ENCODE assay signal across 25 cellular contexts in genomic region chr20:38745757-38746156, GRCh38. TPM values are rescaled to one million over a fixed set of nuclear protein-coding genes. Genes with fewer than 3 reads are reported as not detected.
DNase-seq lines count a peak whose midpoint lies in the region; ATAC-seq, FAIRE-seq and TF ChIP-seq lines count a peak whose summit lies in the region.
"Had no signal": no experiment of that assay in that cellular context is flagged by ENCODE, and none has a peak within 500 bp of the region (broad histone marks: within the 10 kb centered on the region; RNA-seq: fewer than 3 reads in every experiment).

No MANE protein-coding gene starts in this region.

- no peak for TF ChIP-seq CTCF in A549 (IDR thresholded peaks at IDR 0.05)
- no peak for TF ChIP-seq CTCF in WTC11 (IDR thresholded peaks at IDR 0.05)
- TF ChIP-seq CTCF in nephron (IDR thresholded peaks at IDR 0.05; ENCODE audit: unreplicated experiment in 3 of 3): no peak

- 84% methylated on average over 2 of the region's 2 CpGs for WGBS in A549 (ENCODE audit: missing lambda C conversion rate)

- no peak overlapping the region for H3K27ac ChIP-seq in A549
- H3K27ac ChIP-seq: BLaER1 had no signal

- H3K4me3 ChIP-seq in A549: no peak overlapping the region
- H3K4me3 ChIP-seq: BLaER1 had no signal

- CTCF ChIA-PET in A549 (lab: Yijun Ruan, JAX) (interaction anchor here (16.3 kb wide), 1 partner anchor 100 kb away, joined by 253 read pairs; no protein-coding TSS in a partner anchor), WTC11 (lab: Charles Lee) (interaction anchor here (1.4 to 7.4 kb wide), 2 partner anchors 15 to 20 kb away, joined by 5 to 127 read pairs; partner anchors contain the start of gene SLC32A1)

- FAIRE-seq in A549 (lab: Jason Lieb, UNC): no peak

- peaks cover 14% of the 10 kb centered on the region for H3K4me1 Mint-ChIP-seq in WTC11
- peaks cover 6% of the 10 kb centered on the region for H3K4me1 Mint-ChIP-seq in nephron

- H3K4me3 Mint-ChIP-seq in WTC11 (no peak overlapping the region), nephron (peak overlapping the region in 2 of 3 experiments; percentile 64 to 65)
- H3K4me3 Mint-ChIP-seq: T-cell had no signal

- no peak for ATAC-seq in A549
- no peak for ATAC-seq in WTC11
- no peak for ATAC-seq in GM19452 (IDR thresholded peaks at IDR 0.05; ENCODE audit: unreplicated experiment)
- ATAC-seq: Panc1, T-cell had no signal

- POLR2A ChIA-PET in A549 (lab: Yijun Ruan, JAX): no interaction called here
- POLR2A ChIA-PET in WTC11 (lab: Charles Lee): no interaction called here

- TF ChIP-seq EP300 in A549 (IDR thresholded peaks at IDR 0.05) (no peak), Ishikawa (IDR thresholded peaks at IDR 0.05; ENCODE audit: borderline replicate concordance) (no peak)

- TF ChIP-seq POLR2A in A549 (IDR thresholded peaks at IDR 0.05; ENCODE audit: low read length): no peak

- H3K4me1 ChIP-seq in A549: peaks cover 11% of the 10 kb centered on the region; the same call in 2 of the 3 replicates

- no peaks in the 10 kb centered on the region for H3K9me3 Mint-ChIP-seq in WTC11
- no peaks in the 10 kb centered on the region for H3K9me3 Mint-ChIP-seq in nephron
- H3K9me3 Mint-ChIP-seq: CD4-positive, CD25-positive, alpha-beta regulatory T cell; IgD-negative memory B cell; T-cell had no signal

- peaks cover 2% of the 10 kb centered on the region; the same call in 1 of the 2 replicates for H3K36me3 Mint-ChIP-seq in WTC11
- peaks cover 4% of the 10 kb centered on the region for H3K36me3 Mint-ChIP-seq in nephron (ENCODE audit: low read depth)
- H3K36me3 Mint-ChIP-seq: IgD-negative memory B cell had no signal

- DNase-seq in A549 (ENCODE audit: low read depth in 1 of 2, low spot score in 1 of 2): peak in 1 of 2 experiments; percentile 13
- no peak for DNase-seq in WTC11 (ENCODE audit: low spot score)
- DNase-seq in NCI-H2227 (lab: John Stamatoyannopoulos, UW; ENCODE audit: unreplicated experiment): no peak
- DNase-seq in NCI-H1930 (lab: John Stamatoyannopoulos, UW): no peak
- DNase-seq: 8988T; CD4-positive, CD25-positive, alpha-beta regulatory T cell; DMS53; GOT3; HCEC 1CT; NCI-H2029 treated with DMSO at 0.1 percent for 48 hours; NCI-H2227 treated with DMSO at 0.1 percent for 48 hours; NCI-H526 treated with DMSO at 0.1 percent for 48 hours; SK-N-SH; T-cell had no signal

- H3K27me3 Mint-ChIP-seq in WTC11 (ENCODE audit: low read depth) (peaks cover 56% of the 10 kb centered on the region), nephron (ENCODE audit: low read depth) (peaks cover 41% of the 10 kb centered on the region)

- H3K9me3 ChIP-seq in A549: no peaks in the 10 kb centered on the region
- H3K9me3 ChIP-seq: BLaER1, SK-N-SH had no signal

- H3K27ac Mint-ChIP-seq in WTC11 (no peak overlapping the region), nephron (no peak overlapping the region)
- H3K27ac Mint-ChIP-seq: CD4-positive, CD25-positive, alpha-beta regulatory T cell; T-cell had no signal

- TF ChIP-seq RAD21 in A549 (conservative IDR thresholded peaks at IDR 0.05 in 1 of 2, IDR thresholded peaks at IDR 0.05 in 1 of 2) (no peak), Ishikawa (IDR thresholded peaks at IDR 0.05; ENCODE audit: low read depth) (no peak)

- no peak overlapping the region for H3K4me2 ChIP-seq in A549
- H3K4me2 ChIP-seq: BLaER1, SK-N-SH had no signal

TF ChIP-seq in A549, 52 proteins besides CTCF, POLR2A, EP300 and RAD21:
- TF ChIP-seq PBX3 (IDR thresholded peaks at IDR 0.05) (no peak), NR3C1 (IDR thresholded peaks at IDR 0.05) (no peak), USF2 (IDR thresholded peaks at IDR 0.05) (peak; percentile 50), CBX2 (IDR thresholded peaks at IDR 0.05; ENCODE audit: borderline replicate concordance, low read depth) (no peak)

TF ChIP-seq in Ishikawa, 13 proteins besides CTCF, POLR2A, EP300 and RAD21:
- no peak for TF ChIP-seq CREB1 (IDR thresholded peaks at IDR 0.05; ENCODE audit: low read depth)
- peak; percentile 75 for TF ChIP-seq USF1 (IDR thresholded peaks at IDR 0.05)

TF ChIP-seq in WTC11, 78 proteins besides CTCF, POLR2A, EP300 and RAD21:
- peak; percentile 56 for TF ChIP-seq USF2 (CRISPR knock-in tag; IDR thresholded peaks at IDR 0.05)
- TF ChIP-seq NR2C2 (CRISPR knock-in tag; IDR thresholded peaks at IDR 0.05): no peak
TF ChIP-seq in WTC11: peak in this region for 1.

RNA-seq across cellular contexts. Expression of gene ACTR5, which starts 2.5 kb away (rescaled TPM):
- polyA plus RNA-seq in A549 (2011; rRNA removed) (11.9 and 13.4 TPM in 2 replicates), A549 (2017; fragmentation: RNase III; extraction: RNeasy Plus Mini Kit Qiagen cat#74134 plus additional on column Dnase treatment) (7.7 to 9.3 TPM (median 8.8 TPM) in 3 replicates)
- 10.2 and 11.2 TPM in 2 replicates for polyA plus RNA-seq in A549 (2012; cell fraction: cytosol; rRNA removed)
- 19.4 and 21.0 TPM in 2 replicates for polyA plus RNA-seq in A549 (2012; cell fraction: nucleus; rRNA removed)
- polyA minus RNA-seq in A549 (2011; rRNA and poly(A)+ RNA removed): 9.3 and 11.0 TPM in 2 replicates
- total RNA-seq in WTC11 (2021): 9.8 to 12.0 TPM (median 11.5 TPM) in 3 replicates

RNA-seq across cellular contexts. Expression of gene SLC32A1, which starts 21.5 kb away (rescaled TPM):
- polyA plus RNA-seq in A549 (2011; rRNA removed) (not detected in 2 replicates), A549 (2017; fragmentation: RNase III; extraction: RNeasy Plus Mini Kit Qiagen cat#74134 plus additional on column Dnase treatment) (not detected in 3 replicates)
- not detected in 2 replicates for polyA plus RNA-seq in A549 (2012; cell fraction: cytosol; rRNA removed)
- not detected in 2 replicates for polyA plus RNA-seq in A549 (2012; cell fraction: nucleus; rRNA removed)
- polyA minus RNA-seq in A549 (2011; rRNA and poly(A)+ RNA removed): not detected in 2 replicates
- total RNA-seq in WTC11 (2021): 0.09 to 0.37 TPM (median 0.25 TPM) in 3 replicates
- total RNA-seq: CD4-positive, CD25-positive, alpha-beta regulatory T cell; Daoy; G401; LHCN-M2; MCF 10A; NCI-H460; T-cell had no signal
- polyA plus RNA-seq: CD4-positive, CD25-positive, alpha-beta regulatory T cell; IgD-negative memory B cell; SK-N-SH had no signal

RNA-seq across cellular contexts. Expression of gene PPP1R16B, which starts 59.7 kb away (rescaled TPM):
- 0.17 and 0.28 TPM in 2 replicates for polyA plus RNA-seq in A549 (2011; rRNA removed)
- 0.06 and 0.07 TPM in 2 replicates for polyA plus RNA-seq in A549 (2012; cell fraction: cytosol; rRNA removed)
- polyA plus RNA-seq in A549 (2012; cell fraction: nucleus; rRNA removed): 0.09 and 0.11 TPM in 2 replicates
- polyA plus RNA-seq in A549 (2017; fragmentation: RNase III; extraction: RNeasy Plus Mini Kit Qiagen cat#74134 plus additional on column Dnase treatment): 0.14 to 0.31 TPM (median 0.29 TPM) in 3 replicates
- polyA minus RNA-seq in A549 (2011; rRNA and poly(A)+ RNA removed): 0.39 and 0.62 TPM in 2 replicates
- total RNA-seq in WTC11 (2021): 8.1 to 12.0 TPM (median 8.2 TPM) in 3 replicates
- total RNA-seq: G401, LHCN-M2, MCF 10A had no signal

Comparison
In these comparisons a context has a peak if more than half of its experiments do, and no peak if none do; other contexts are left out.
1. Of the 8 proteins assayed by ChIP-seq in both WTC11 and A549: peak only in WTC11: none; only in A549: none; in both: USF2; in neither: 7.